Comparison of ENCODE assay signal across 1 cellular context in the genomic region with DNA sequence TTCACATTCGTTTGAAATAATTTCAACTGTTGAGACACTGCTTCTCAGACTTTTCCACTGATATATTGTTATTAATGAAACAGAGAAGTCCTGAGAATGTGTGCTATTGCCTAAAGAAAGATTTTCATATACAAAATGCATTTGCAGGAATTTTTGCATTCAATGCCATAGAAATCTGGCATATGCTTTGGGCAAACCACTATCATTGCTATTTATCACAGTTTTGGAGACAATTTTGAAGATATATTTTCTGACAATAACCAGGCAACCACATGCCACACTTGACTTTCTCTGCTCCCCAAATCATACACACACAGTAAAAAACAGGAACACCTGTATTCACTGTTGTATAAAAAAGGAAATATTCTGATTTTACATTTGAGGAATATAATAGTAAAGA.
TF ChIP-seq lines count a peak whose summit lies in the region.

No MANE protein-coding gene starts in this region.

TF ChIP-seq in SK-N-SH treated with all-trans-retinoic acid at 6 μM for 48 hours, 23 proteins besides CTCF, POLR2A, EP300 and RAD21 (continued from another document):
- TF ChIP-seq, protein P1, sequence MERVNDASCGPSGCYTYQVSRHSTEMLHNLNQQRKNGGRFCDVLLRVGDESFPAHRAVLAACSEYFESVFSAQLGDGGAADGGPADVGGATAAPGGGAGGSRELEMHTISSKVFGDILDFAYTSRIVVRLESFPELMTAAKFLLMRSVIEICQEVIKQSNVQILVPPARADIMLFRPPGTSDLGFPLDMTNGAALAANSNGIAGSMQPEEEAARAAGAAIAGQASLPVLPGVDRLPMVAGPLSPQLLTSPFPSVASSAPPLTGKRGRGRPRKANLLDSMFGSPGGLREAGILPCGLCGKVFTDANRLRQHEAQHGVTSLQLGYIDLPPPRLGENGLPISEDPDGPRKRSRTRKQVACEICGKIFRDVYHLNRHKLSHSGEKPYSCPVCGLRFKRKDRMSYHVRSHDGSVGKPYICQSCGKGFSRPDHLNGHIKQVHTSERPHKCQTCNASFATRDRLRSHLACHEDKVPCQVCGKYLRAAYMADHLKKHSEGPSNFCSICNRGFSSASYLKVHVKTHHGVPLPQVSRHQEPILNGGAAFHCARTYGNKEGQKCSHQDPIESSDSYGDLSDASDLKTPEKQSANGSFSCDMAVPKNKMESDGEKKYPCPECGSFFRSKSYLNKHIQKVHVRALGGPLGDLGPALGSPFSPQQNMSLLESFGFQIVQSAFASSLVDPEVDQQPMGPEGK (CRISPR knock-in tag; IDR thresholded peaks at IDR 0.05; ENCODE audit: borderline replicate concordance): no peak
- no peak for TF ChIP-seq CSDC2 (CRISPR knock-in tag; IDR thresholded peaks at IDR 0.05)
- no peak for TF ChIP-seq BACH2 (CRISPR knock-in tag; IDR thresholded peaks at IDR 0.05; ENCODE audit: borderline replicate concordance)
- TF ChIP-seq ZNF8 (CRISPR knock-in tag; IDR thresholded peaks at IDR 0.05): no peak
- TF ChIP-seq, protein P2, sequence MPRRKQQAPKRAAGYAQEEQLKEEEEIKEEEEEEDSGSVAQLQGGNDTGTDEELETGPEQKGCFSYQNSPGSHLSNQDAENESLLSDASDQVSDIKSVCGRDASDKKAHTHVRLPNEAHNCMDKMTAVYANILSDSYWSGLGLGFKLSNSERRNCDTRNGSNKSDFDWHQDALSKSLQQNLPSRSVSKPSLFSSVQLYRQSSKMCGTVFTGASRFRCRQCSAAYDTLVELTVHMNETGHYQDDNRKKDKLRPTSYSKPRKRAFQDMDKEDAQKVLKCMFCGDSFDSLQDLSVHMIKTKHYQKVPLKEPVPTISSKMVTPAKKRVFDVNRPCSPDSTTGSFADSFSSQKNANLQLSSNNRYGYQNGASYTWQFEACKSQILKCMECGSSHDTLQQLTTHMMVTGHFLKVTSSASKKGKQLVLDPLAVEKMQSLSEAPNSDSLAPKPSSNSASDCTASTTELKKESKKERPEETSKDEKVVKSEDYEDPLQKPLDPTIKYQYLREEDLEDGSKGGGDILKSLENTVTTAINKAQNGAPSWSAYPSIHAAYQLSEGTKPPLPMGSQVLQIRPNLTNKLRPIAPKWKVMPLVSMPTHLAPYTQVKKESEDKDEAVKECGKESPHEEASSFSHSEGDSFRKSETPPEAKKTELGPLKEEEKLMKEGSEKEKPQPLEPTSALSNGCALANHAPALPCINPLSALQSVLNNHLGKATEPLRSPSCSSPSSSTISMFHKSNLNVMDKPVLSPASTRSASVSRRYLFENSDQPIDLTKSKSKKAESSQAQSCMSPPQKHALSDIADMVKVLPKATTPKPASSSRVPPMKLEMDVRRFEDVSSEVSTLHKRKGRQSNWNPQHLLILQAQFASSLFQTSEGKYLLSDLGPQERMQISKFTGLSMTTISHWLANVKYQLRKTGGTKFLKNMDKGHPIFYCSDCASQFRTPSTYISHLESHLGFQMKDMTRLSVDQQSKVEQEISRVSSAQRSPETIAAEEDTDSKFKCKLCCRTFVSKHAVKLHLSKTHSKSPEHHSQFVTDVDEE (CRISPR knock-in tag; IDR thresholded peaks at IDR 0.05): no peak
- TF ChIP-seq ZFP30 (CRISPR knock-in tag; IDR thresholded peaks at IDR 0.05): no peak
- no peak for TF ChIP-seq ZNF565 (CRISPR knock-in tag; conservative IDR thresholded peaks at IDR 0.05; ENCODE audit: low read depth)
- TF ChIP-seq, protein P3, sequence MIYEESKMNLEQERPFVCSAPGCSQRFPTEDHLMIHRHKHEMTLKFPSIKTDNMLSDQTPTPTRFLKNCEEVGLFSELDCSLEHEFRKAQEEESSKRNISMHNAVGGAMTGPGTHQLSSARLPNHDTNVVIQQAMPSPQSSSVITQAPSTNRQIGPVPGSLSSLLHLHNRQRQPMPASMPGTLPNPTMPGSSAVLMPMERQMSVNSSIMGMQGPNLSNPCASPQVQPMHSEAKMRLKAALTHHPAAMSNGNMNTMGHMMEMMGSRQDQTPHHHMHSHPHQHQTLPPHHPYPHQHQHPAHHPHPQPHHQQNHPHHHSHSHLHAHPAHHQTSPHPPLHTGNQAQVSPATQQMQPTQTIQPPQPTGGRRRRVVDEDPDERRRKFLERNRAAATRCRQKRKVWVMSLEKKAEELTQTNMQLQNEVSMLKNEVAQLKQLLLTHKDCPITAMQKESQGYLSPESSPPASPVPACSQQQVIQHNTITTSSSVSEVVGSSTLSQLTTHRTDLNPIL (CRISPR knock-in tag; IDR thresholded peaks at IDR 0.05; ENCODE audit: low read depth): no peak
- no peak for TF ChIP-seq ISL1 (CRISPR knock-in tag; IDR thresholded peaks at IDR 0.05)
- TF ChIP-seq, protein P4, sequence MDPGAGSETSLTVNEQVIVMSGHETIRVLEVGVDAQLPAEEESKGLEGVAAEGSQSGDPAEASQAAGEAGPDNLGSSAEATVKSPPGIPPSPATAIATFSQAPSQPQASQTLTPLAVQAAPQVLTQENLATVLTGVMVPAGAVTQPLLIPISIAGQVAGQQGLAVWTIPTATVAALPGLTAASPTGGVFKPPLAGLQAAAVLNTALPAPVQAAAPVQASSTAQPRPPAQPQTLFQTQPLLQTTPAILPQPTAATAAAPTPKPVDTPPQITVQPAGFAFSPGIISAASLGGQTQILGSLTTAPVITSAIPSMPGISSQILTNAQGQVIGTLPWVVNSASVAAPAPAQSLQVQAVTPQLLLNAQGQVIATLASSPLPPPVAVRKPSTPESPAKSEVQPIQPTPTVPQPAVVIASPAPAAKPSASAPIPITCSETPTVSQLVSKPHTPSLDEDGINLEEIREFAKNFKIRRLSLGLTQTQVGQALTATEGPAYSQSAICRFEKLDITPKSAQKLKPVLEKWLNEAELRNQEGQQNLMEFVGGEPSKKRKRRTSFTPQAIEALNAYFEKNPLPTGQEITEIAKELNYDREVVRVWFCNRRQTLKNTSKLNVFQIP (CRISPR knock-in tag; IDR thresholded peaks at IDR 0.05; ENCODE audit: borderline replicate concordance, low read depth): no peak
